8 cellular contexts compared by ENCODE assay signal in the genomic region with DNA sequence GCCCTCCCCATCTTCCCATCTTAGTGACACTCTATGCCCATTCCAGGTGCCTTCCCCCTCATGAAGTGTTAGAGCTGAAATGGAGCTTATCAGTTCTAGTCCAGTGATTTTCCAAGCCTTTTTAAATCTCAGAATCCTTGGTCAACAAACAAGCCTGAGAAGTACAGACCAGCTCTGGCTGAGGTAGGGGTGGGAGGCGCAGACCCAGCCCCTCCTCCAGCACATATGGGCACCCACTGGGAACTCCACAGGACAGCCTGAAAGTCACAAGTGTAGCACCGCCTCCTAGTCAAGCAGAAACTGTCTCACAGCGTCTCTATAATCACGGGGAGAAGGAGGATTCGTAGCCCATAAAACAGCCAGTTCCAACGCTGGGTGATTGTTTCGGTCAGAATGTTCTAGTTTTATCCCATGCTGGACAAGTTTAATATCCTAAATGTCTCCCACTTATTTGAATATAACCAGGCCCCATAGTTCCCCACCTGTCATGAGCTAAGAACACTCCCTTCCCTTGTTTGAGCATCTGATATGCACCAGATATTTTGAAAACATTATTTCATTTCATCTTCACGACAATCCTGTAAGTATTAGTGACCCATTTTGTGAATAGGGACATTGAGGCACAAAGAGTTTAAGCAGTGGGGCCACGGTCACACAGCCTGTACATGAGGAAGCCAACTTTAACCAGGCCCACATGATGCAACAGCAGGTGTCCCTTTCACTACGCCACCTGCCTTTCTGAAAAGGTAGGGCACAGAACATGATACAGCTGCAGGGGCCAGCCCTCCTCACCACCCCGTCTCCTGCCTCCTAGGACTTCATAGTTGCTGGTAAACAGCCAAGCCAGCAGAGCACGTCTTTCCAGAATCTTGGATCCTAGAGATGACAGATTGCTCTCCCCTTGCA. TPM values are rescaled to one million over a fixed set of nuclear protein-coding genes. Genes with fewer than 3 reads are reported as not detected.
DNase-seq lines count a peak whose midpoint lies in the region; ATAC-seq, FAIRE-seq and TF ChIP-seq lines count a peak whose summit lies in the region.

No MANE protein-coding gene starts in this region.

- H3K27ac Mint-ChIP-seq in glutamatergic neuron (ENCODE audit: unreplicated experiment), result no peak overlapping the region

- WGBS in stomach, 5 donors, result 69 to 76% (median 70%) methylated on average over 12 of the region's 12 CpGs

- no peaks in the 10 kb centered on the region for H3K9me2 ChIP-seq in SU-DHL-6 (replicated peaks; ENCODE audit: insufficient read depth, low read length)

- no peak for TF ChIP-seq POLR2A in stomach (IDR thresholded peaks at IDR 0.05)

- H3K9ac ChIP-seq in SU-DHL-6 (ENCODE audit: low read length), result no peak overlapping the region

- no peaks in the 10 kb centered on the region for H3F3A ChIP-seq in SU-DHL-6 (ENCODE audit: insufficient read depth)

- no peaks in the 10 kb centered on the region for H3K27me3 ChIP-seq in SU-DHL-6 (ENCODE audit: low read length)
- no peaks in the 10 kb centered on the region for H3K27me3 ChIP-seq in stomach
- H3K27me3 ChIP-seq in effector memory CD4-positive, alpha-beta T cell (replicated peaks; ENCODE audit: control insufficient read depth, insufficient read depth, low read length, poor library complexity, severe bottlenecking), result no peaks in the 10 kb centered on the region

- no peak overlapping the region for H3K4me3 ChIP-seq in SU-DHL-6 (ENCODE audit: insufficient read depth, low read length, poor library complexity, severe bottlenecking)
- no peak overlapping the region for H3K4me3 ChIP-seq in stomach
- no peak overlapping the region for H3K4me3 ChIP-seq in effector memory CD4-positive, alpha-beta T cell (ENCODE audit: insufficient read depth, low read depth, low read length, poor library complexity, severe bottlenecking)

- H3K36me3 Mint-ChIP-seq in glutamatergic neuron (ENCODE audit: unreplicated experiment), result no peaks in the 10 kb centered on the region

- TF ChIP-seq EP300 in stomach (IDR thresholded peaks at IDR 0.05), result no peak

- no peak overlapping the region for H2AFZ ChIP-seq in SU-DHL-6 (ENCODE audit: low read depth, low read length, severe bottlenecking)

- no peaks in the 10 kb centered on the region for H3K27me3 Mint-ChIP-seq in glutamatergic neuron (ENCODE audit: unreplicated experiment)

- H3K4me3 Mint-ChIP-seq in glutamatergic neuron (ENCODE audit: unreplicated experiment), result peak overlapping the region; percentile 14

- intact Hi-C loops in stomach (cut with DNase I; ENCODE audit: low total_unique reads), result no loop called here

- no peaks in the 10 kb centered on the region for H3K79me2 ChIP-seq in SU-DHL-6 (ENCODE audit: insufficient read depth, low read length)

- H3K4me1 Mint-ChIP-seq in glutamatergic neuron (ENCODE audit: low read depth, unreplicated experiment), result peaks cover 43% of the 10 kb centered on the region

- peaks cover 2% of the 10 kb centered on the region for H3K9me3 Mint-ChIP-seq in glutamatergic neuron (ENCODE audit: unreplicated experiment)

- FAIRE-seq in GM19239 (lab: Jason Lieb, UNC) (no peak), HTR-8/SVneo (lab: Jason Lieb, UNC) (no peak)

- H3K36me3 ChIP-seq in SU-DHL-6 (ENCODE audit: low read length) (no peaks in the 10 kb centered on the region), stomach (peaks cover 14 to 89% (median 66%) of the 10 kb centered on the region in 4 donors)
- peaks cover 12% of the 10 kb centered on the region for H3K36me3 ChIP-seq in effector memory CD4-positive, alpha-beta T cell (ENCODE audit: control insufficient read depth, insufficient read depth, low read length)

- TF ChIP-seq CTCF in SU-DHL-6 (IDR thresholded peaks at IDR 0.05; ENCODE audit: insufficient read depth, low read length, poor library complexity, severe bottlenecking), result peak; percentile 22
- no peak for TF ChIP-seq CTCF in glutamatergic neuron (IDR thresholded peaks at IDR 0.05; ENCODE audit: partially characterized antibody, unreplicated experiment)
- TF ChIP-seq CTCF in stomach (IDR thresholded peaks at IDR 0.05), result peak in 4 of 7 experiments; percentile 6 to 38 (median 36)

- peak overlapping the region; percentile 36 for H3K27ac ChIP-seq in SU-DHL-6 (ENCODE audit: low read depth, low read length)
- peak overlapping the region; percentile 51 to 77 (median 71) for H3K27ac ChIP-seq in stomach
- H3K27ac ChIP-seq in effector memory CD4-positive, alpha-beta T cell (ENCODE audit: insufficient read depth, low read length, poor library complexity, severe bottlenecking), result no peak overlapping the region

- H3K4me1 ChIP-seq in stomach, result peaks cover 37 to 65% (median 54%) of the 10 kb centered on the region in 4 donors
- peaks cover 14% of the 10 kb centered on the region for H3K4me1 ChIP-seq in effector memory CD4-positive, alpha-beta T cell (ENCODE audit: control insufficient read depth, insufficient read depth, low read length, poor library complexity, severe bottlenecking)

- H3K9me3 ChIP-seq in SU-DHL-6 (ENCODE audit: insufficient read depth, low read length) (no peaks in the 10 kb centered on the region), stomach (no peaks in the 10 kb centered on the region)
- H3K9me3 ChIP-seq in effector memory CD4-positive, alpha-beta T cell (ENCODE audit: control insufficient read depth, low read length), result no peaks in the 10 kb centered on the region

- ATAC-seq in HG03558 (IDR thresholded peaks at IDR 0.05; ENCODE audit: extremely low read depth, unreplicated experiment), result peak; percentile 56

- H4K20me1 ChIP-seq in SU-DHL-6 (ENCODE audit: low read depth, low read length), result no peaks in the 10 kb centered on the region

- no peak overlapping the region for H3K4me2 ChIP-seq in SU-DHL-6 (ENCODE audit: low read depth, low read length, poor library complexity, severe bottlenecking)

- DNase-seq in COR-L47 (lab: John Stamatoyannopoulos, UW) (peak; percentile 48), GM19239 (ENCODE audit: insufficient read length, low spot score) (peak; percentile 12), glutamatergic neuron (no peak), stomach (no peak), HTR-8/SVneo (ENCODE audit: insufficient read length, low spot score) (no peak)
- no peak for DNase-seq in effector memory CD4-positive, alpha-beta T cell

RNA-seq across cellular contexts. Expression of a gene that starts 40.1 kb away (rescaled TPM):
- total RNA-seq in glutamatergic neuron (ENCODE audit: unreplicated experiment) (0.51 TPM), stomach (10 to 100 TPM; 11.1 to 87.2 (median 23.5) TPM)
- 10 to 100 TPM; 40.6 to 64.4 (median 62.5) TPM for polyA plus RNA-seq in stomach

Comparison
In these comparisons a context has a peak if more than half of its experiments do, and no peak if none do; other contexts are left out.
1. DNase-seq: peak in COR-L47 (single experiment) and GM19239 (single experiment); none in glutamatergic neuron (single experiment), stomach (single experiment), effector memory CD4-positive, alpha-beta T cell (0 of 3) and HTR-8/SVneo (single experiment).